Comparison of ENCODE assay signal across 1 cellular context in genomic region chr7:74197449-74198108, GRCh38.
TF ChIP-seq lines count a peak whose summit lies in the region.

No MANE protein-coding gene starts in this region.

TF ChIP-seq in K562, 482 proteins besides CTCF, POLR2A, EP300 and RAD21 (continues in another document):
- TF ChIP-seq ARID2 (IDR thresholded peaks at IDR 0.05) (no peak), HINFP (tag; conservative IDR thresholded peaks at IDR 0.05; ENCODE audit: low read depth) (no peak), MEIS2 (IDR thresholded peaks at IDR 0.05; ENCODE audit: partially characterized antibody) (no peak), HMGXB4 (CRISPR knock-in tag; IDR thresholded peaks at IDR 0.05) (no peak), IFI16 (CRISPR knock-in tag; IDR thresholded peaks at IDR 0.05) (no peak), HDAC1 (IDR thresholded peaks at IDR 0.05) (no peak), NFE2L1 (tag; IDR thresholded peaks at IDR 0.05; ENCODE audit: borderline replicate concordance, low read depth) (no peak), ZNF780A (CRISPR knock-in tag; IDR thresholded peaks at IDR 0.05) (no peak), PTBP1 (IDR thresholded peaks at IDR 0.05; ENCODE audit: low read depth, low read length) (0 out of 2 replicates have a peak, but pooled peaks have one; percentile 23), RBFOX2 (IDR thresholded peaks at IDR 0.05; ENCODE audit: low read depth, low read length) (no peak), ZFX (CRISPR knock-in tag; IDR thresholded peaks at IDR 0.05) (no peak), TCF3 (CRISPR knock-in tag; IDR thresholded peaks at IDR 0.05) (no peak), CHD1 (IDR thresholded peaks at IDR 0.05; ENCODE audit: low read length) (no peak), SUPT5H (IDR thresholded peaks at IDR 0.05) (peak; percentile 69), RBM22 (IDR thresholded peaks at IDR 0.05; ENCODE audit: low read depth, low read length, poor library complexity, severe bottlenecking) (no peak), THRB (CRISPR knock-in tag; conservative IDR thresholded peaks at IDR 0.05) (peak; percentile 3; the same call in 1 of the 2 replicates), ZNF699 (CRISPR knock-in tag; IDR thresholded peaks at IDR 0.05; ENCODE audit: insufficient replicate concordance) (no peak), DLX4 (CRISPR knock-in tag; IDR thresholded peaks at IDR 0.05) (no peak), SETDB1 (IDR thresholded peaks at IDR 0.05; ENCODE audit: low read length) (no peak), PYGO2 (tag; IDR thresholded peaks at IDR 0.05) (no peak), GTF3C2 (IDR thresholded peaks at IDR 0.05; ENCODE audit: borderline replicate concordance, extremely low read depth, insufficient read length) (no peak), RFX7 (CRISPR knock-in tag; IDR thresholded peaks at IDR 0.05) (no peak), NFE2 (IDR thresholded peaks at IDR 0.05; ENCODE audit: low read depth) (no peak), ZNF707 (CRISPR knock-in tag; conservative IDR thresholded peaks at IDR 0.05) (no peak), CHAMP1 (IDR thresholded peaks at IDR 0.05) (no peak), POLR2AphosphoS2 (IDR thresholded peaks at IDR 0.05; ENCODE audit: low read length) (peak; percentile 91), NRF1 (conservative IDR thresholded peaks at IDR 0.05 in 1 of 2, IDR thresholded peaks at IDR 0.05 in 1 of 2) (no peak), POLR2G (IDR thresholded peaks at IDR 0.05; ENCODE audit: low read depth, low read length) (0 out of 2 replicates have a peak, but pooled peaks have one; percentile 32), POLR2AphosphoS5 (IDR thresholded peaks at IDR 0.05; ENCODE audit: control insufficient read depth, insufficient read depth, low read depth, low read length) (peak; percentile 66), MYNN (IDR thresholded peaks at IDR 0.05) (peak; percentile 65), MYNN (CRISPR knock-in tag; IDR thresholded peaks at IDR 0.05) (no peak), TEAD4 (IDR thresholded peaks at IDR 0.05; ENCODE audit: low read length) (0 out of 2 replicates have a peak, but pooled peaks have one; percentile 7), TEAD4 (CRISPR knock-in tag; IDR thresholded peaks at IDR 0.05; ENCODE audit: borderline replicate concordance) (no peak), JUNB (CRISPR knock-in tag; conservative IDR thresholded peaks at IDR 0.05) (no peak), SOX6 (IDR thresholded peaks at IDR 0.05) (no peak), POLR2B (IDR thresholded peaks at IDR 0.05; ENCODE audit: low read depth, partially characterized antibody) (peak; percentile 51), ZNF184 (CRISPR knock-in tag; IDR thresholded peaks at IDR 0.05) (no peak), ZBTB9 (CRISPR knock-in tag; IDR thresholded peaks at IDR 0.05) (0 out of 2 replicates have a peak, but pooled peaks have one; percentile 49), PTRF (tag; IDR thresholded peaks at IDR 0.05) (no peak), HES1 (IDR thresholded peaks at IDR 0.05; ENCODE audit: low read depth) (no peak), ZNF12 (CRISPR knock-in tag; IDR thresholded peaks at IDR 0.05) (no peak), SMAD3 (CRISPR knock-in tag; conservative IDR thresholded peaks at IDR 0.05) (no peak), NR2C1 (IDR thresholded peaks at IDR 0.05) (no peak), NR2C1 (tag; IDR thresholded peaks at IDR 0.05) (no peak), ZNF318 (IDR thresholded peaks at IDR 0.05; ENCODE audit: borderline replicate concordance in 1 of 2, low read depth in 1 of 2) (no peak)
